In the genomic region with DNA sequence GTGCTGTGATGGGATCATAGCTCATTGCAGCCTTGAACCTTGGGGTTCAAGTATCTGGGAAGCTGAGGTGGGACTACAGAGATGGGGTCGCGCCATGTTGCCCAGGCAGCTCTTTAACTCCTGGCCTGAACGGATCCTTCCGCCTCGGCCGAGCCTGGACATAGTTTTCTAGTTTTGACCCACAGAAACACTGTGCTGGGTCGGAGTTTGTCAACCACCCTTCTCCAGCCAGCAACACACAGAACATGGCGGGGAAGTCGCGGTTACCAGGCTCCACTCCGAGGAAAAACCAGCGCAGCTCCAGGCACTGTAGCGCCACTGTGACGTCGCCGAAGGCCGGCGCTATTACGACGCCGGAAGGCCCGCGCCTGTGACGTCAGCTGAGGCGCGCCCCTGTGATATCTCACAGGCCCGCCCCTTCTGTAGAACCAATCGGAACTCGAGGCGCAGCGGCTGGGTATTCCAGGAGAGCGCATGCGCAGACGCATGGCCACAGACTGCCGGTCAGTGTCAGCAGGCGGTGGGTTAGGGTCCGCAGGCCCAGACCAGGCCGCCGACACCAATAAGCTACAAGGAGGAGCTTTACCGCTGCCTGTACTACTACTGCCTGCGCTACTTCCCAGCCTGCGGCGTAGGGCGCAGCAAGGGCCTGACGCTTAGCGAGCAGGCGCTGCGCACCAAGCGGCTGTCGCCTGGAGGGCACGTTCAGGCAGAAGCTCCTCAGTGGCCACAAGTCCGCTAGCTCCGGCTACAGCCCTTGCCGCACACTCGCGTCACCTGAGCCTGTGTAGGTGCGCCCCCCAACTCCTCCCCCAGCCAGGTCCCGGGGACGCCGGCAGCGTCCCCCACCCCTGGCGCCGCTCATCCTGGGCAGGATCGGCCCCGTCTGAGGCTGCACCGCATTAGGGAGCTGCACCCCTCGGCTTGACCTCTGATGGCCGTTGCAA, we compare ENCODE assay signal across 1 cellular context.
A peak's percentile ranks its signal among the peaks of the same experiment; 100 is the strongest.
TF ChIP-seq lines count a peak whose summit lies in the region.

No MANE protein-coding gene starts in this region.

TF ChIP-seq in HepG2, 621 proteins besides CTCF, POLR2A, EP300 and RAD21 (continued from another document and continues in another):
- TF ChIP-seq, protein P1, sequence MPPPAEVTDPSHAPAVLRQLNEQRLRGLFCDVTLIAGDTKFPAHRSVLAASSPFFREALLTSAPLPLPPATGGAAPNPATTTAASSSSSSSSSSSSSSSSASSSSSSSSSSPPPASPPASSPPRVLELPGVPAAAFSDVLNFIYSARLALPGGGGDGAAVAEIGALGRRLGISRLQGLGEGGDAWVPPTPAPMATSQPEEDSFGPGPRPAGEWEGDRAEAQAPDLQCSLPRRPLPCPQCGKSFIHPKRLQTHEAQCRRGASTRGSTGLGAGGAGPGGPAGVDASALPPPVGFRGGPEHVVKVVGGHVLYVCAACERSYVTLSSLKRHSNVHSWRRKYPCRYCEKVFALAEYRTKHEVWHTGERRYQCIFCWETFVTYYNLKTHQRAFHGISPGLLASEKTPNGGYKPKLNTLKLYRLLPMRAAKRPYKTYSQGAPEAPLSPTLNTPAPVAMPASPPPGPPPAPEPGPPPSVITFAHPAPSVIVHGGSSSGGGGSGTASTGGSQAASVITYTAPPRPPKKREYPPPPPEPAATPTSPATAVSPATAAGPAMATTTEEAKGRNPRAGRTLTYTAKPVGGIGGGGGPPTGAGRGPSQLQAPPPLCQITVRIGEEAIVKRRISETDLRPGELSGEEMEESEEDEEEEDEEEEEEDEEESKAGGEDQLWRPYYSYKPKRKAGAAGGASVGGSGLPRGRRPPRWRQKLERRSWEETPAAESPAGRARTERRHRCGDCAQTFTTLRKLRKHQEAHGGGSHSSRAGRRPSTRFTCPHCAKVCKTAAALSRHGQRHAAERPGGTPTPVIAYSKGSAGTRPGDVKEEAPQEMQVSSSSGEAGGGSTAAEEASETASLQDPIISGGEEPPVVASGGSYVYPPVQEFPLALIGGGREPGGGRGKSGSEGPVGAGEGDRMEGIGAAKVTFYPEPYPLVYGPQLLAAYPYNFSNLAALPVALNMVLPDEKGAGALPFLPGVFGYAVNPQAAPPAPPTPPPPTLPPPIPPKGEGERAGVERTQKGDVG (CRISPR knock-in tag; IDR thresholded peaks at IDR 0.05; ENCODE audit: borderline replicate concordance) = no peak
- TF ChIP-seq TEAD2 (CRISPR knock-in tag; IDR thresholded peaks at IDR 0.05) = no peak
- TF ChIP-seq HNF4A (CRISPR knock-in tag; IDR thresholded peaks at IDR 0.05) = no peak; the same call in 1 of the 2 replicates
- peak; percentile 87; the same call in 1 of the 2 replicates for TF ChIP-seq AFF4 (CRISPR knock-in tag; IDR thresholded peaks at IDR 0.05)
- TF ChIP-seq HMG20A (CRISPR knock-in tag; IDR thresholded peaks at IDR 0.05; ENCODE audit: borderline replicate concordance) = peak; percentile 35; the same call in 1 of the 2 replicates
- TF ChIP-seq ZNF510 (CRISPR knock-in tag; IDR thresholded peaks at IDR 0.05; ENCODE audit: low read depth) = peak; percentile 90; the same call in 1 of the 2 replicates
- TF ChIP-seq SMC3 (IDR thresholded peaks at IDR 0.05; ENCODE audit: low read length) = no peak
- no peak for TF ChIP-seq ZNF549 (CRISPR knock-in tag; IDR thresholded peaks at IDR 0.05)
- 0 out of 2 replicates have a peak, but pooled peaks have one; percentile 16 for TF ChIP-seq PATZ1 (CRISPR knock-in tag; IDR thresholded peaks at IDR 0.05)
- TF ChIP-seq, protein P2, sequence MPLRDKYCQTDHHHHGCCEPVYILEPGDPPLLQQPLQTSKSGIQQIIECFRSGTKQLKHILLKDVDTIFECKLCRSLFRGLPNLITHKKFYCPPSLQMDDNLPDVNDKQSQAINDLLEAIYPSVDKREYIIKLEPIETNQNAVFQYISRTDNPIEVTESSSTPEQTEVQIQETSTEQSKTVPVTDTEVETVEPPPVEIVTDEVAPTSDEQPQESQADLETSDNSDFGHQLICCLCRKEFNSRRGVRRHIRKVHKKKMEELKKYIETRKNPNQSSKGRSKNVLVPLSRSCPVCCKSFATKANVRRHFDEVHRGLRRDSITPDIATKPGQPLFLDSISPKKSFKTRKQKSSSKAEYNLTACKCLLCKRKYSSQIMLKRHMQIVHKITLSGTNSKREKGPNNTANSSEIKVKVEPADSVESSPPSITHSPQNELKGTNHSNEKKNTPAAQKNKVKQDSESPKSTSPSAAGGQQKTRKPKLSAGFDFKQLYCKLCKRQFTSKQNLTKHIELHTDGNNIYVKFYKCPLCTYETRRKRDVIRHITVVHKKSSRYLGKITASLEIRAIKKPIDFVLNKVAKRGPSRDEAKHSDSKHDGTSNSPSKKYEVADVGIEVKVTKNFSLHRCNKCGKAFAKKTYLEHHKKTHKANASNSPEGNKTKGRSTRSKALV (CRISPR knock-in tag; IDR thresholded peaks at IDR 0.05) = peak; percentile 95
- TF ChIP-seq LBX2 (CRISPR knock-in tag; IDR thresholded peaks at IDR 0.05; ENCODE audit: borderline replicate concordance) = peak; percentile 70; the same call in 1 of the 2 replicates
- TF ChIP-seq, protein P3, sequence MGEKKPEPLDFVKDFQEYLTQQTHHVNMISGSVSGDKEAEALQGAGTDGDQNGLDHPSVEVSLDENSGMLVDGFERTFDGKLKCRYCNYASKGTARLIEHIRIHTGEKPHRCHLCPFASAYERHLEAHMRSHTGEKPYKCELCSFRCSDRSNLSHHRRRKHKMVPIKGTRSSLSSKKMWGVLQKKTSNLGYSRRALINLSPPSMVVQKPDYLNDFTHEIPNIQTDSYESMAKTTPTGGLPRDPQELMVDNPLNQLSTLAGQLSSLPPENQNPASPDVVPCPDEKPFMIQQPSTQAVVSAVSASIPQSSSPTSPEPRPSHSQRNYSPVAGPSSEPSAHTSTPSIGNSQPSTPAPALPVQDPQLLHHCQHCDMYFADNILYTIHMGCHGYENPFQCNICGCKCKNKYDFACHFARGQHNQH (CRISPR knock-in tag; IDR thresholded peaks at IDR 0.05) = peak; percentile 82
- peak; percentile 66; the same call in 1 of the 2 replicates for TF ChIP-seq FOSL2 (CRISPR knock-in tag; IDR thresholded peaks at IDR 0.05)
- TF ChIP-seq MIER3 (CRISPR knock-in tag; IDR thresholded peaks at IDR 0.05; ENCODE audit: borderline replicate concordance) = 0 out of 2 replicates have a peak, but pooled peaks have one; percentile 4
- TF ChIP-seq ZNF333 (CRISPR knock-in tag; IDR thresholded peaks at IDR 0.05; ENCODE audit: borderline replicate concordance) = no peak
- peak; percentile 94 for TF ChIP-seq POLR2AphosphoS5 (IDR thresholded peaks at IDR 0.05; ENCODE audit: low read depth, low read length)
- TF ChIP-seq, protein P4, sequence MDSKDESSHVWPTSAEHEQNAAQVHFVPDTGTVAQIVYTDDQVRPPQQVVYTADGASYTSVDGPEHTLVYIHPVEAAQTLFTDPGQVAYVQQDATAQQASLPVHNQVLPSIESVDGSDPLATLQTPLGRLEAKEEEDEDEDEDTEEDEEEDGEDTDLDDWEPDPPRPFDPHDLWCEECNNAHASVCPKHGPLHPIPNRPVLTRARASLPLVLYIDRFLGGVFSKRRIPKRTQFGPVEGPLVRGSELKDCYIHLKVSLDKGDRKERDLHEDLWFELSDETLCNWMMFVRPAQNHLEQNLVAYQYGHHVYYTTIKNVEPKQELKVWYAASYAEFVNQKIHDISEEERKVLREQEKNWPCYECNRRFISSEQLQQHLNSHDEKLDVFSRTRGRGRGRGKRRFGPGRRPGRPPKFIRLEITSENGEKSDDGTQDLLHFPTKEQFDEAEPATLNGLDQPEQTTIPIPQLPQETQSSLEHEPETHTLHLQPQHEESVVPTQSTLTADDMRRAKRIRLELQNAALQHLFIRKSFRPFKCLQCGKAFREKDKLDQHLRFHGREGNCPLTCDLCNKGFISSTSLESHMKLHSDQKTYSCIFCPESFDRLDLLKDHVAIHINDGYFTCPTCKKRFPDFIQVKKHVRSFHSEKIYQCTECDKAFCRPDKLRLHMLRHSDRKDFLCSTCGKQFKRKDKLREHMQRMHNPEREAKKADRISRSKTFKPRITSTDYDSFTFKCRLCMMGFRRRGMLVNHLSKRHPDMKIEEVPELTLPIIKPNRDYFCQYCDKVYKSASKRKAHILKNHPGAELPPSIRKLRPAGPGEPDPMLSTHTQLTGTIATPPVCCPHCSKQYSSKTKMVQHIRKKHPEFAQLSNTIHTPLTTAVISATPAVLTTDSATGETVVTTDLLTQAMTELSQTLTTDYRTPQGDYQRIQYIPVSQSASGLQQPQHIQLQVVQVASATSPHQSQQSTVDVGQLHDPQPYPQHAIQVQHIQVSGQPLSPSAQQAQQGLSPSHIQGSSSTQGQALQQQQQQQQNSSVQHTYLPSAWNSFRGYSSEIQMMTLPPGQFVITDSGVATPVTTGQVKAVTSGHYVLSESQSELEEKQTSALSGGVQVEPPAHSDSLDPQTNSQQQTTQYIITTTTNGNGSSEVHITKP (CRISPR knock-in tag; IDR thresholded peaks at IDR 0.05; ENCODE audit: low read depth) = peak; percentile 46; the same call in 1 of the 2 replicates
- TF ChIP-seq POLR2AphosphoS2 (IDR thresholded peaks at IDR 0.05; ENCODE audit: low read depth, low read length) = no peak; the same call in 1 of the 2 replicates
- no peak for TF ChIP-seq ZNF101 (CRISPR knock-in tag; IDR thresholded peaks at IDR 0.05; ENCODE audit: borderline replicate concordance, low read depth)
- peak; percentile 42; the same call in 1 of the 2 replicates for TF ChIP-seq FOSL1 (CRISPR knock-in tag; IDR thresholded peaks at IDR 0.05; ENCODE audit: borderline replicate concordance)
- no peak for TF ChIP-seq ZNF577 (CRISPR knock-in tag; IDR thresholded peaks at IDR 0.05; ENCODE audit: borderline replicate concordance, low read depth)
- peak; percentile 86; the same call in 1 of the 2 replicates for TF ChIP-seq BRCA1 (CRISPR knock-in tag; IDR thresholded peaks at IDR 0.05)
- no peak for TF ChIP-seq ADNP (CRISPR knock-in tag; IDR thresholded peaks at IDR 0.05)
- peak; percentile 97 for TF ChIP-seq TAF1 (CRISPR knock-in tag; IDR thresholded peaks at IDR 0.05)
- TF ChIP-seq ZMYM3 (CRISPR knock-in tag; IDR thresholded peaks at IDR 0.05) = no peak; the same call in none of the 2 replicates
- TF ChIP-seq ZSCAN9 (CRISPR knock-in tag; IDR thresholded peaks at IDR 0.05; ENCODE audit: borderline replicate concordance) = 0 out of 2 replicates have a peak, but pooled peaks have one; percentile 22
- TF ChIP-seq JDP2 (CRISPR knock-in tag; IDR thresholded peaks at IDR 0.05; ENCODE audit: borderline replicate concordance) = no peak; the same call in 1 of the 2 replicates
- peak; percentile 64; the same call in 1 of the 2 replicates for TF ChIP-seq PBX3 (CRISPR knock-in tag; IDR thresholded peaks at IDR 0.05; ENCODE audit: borderline replicate concordance)
- no peak for TF ChIP-seq IRF1 (CRISPR knock-in tag; IDR thresholded peaks at IDR 0.05; ENCODE audit: low read depth)
- TF ChIP-seq RFX1 (IDR thresholded peaks at IDR 0.05) = no peak
- peak; percentile 64 for TF ChIP-seq ASH2L (IDR thresholded peaks at IDR 0.05; ENCODE audit: insufficient read length, low read depth, low read length)
- TF ChIP-seq TOPORS (CRISPR knock-in tag; IDR thresholded peaks at IDR 0.05) = peak; percentile 93
- peak; percentile 72 for TF ChIP-seq PPARG (CRISPR knock-in tag; conservative IDR thresholded peaks at IDR 0.05)
